ENCODE assay signal across 9 cellular contexts in the genomic region with DNA sequence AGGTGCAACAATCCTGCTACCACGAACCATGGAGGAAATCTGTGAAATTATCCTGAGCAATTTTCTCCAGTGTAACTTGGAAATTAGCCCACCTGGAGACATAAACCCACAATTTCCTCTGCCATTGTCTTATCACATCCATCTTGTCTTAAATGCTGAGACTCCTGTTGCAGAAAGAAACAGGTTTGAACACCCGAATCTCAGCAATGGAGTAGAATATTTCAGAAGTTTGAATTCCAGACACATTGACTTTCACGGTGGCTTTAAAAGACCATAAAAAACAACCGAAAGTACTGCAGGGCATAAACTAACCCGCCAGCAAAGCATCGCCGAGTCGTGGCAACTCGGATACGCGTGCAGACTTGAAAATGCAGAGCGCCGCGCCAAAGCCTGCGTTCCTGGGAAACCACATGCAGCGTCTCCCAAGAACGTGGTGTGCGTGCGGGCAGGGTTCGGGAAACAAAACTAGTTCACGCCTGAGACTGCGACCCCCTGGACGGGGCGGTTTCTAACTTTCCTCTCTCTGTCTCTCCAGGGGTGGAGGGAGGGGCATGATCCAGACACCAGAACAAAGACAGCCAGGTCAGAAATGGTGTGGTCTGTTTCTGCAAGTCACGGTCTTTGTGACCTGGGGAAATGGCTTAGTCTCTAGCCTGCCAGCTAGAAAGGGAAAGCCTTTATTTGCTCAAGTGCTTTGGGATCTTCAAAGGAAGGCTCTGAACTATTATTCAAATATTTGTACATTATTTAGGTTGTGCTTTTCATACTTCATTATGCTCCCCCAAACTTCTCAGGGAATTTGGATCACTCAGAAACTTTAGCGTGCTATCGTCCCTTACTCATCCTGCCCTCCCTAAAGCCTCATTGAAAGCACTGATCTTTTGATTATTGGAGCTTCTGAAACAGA. TPM values are rescaled to one million over a fixed set of nuclear protein-coding genes. Genes with fewer than 3 reads are reported as not detected.
DNase-seq lines count a peak whose midpoint lies in the region; ATAC-seq, FAIRE-seq and TF ChIP-seq lines count a peak whose summit lies in the region.
"Had no signal": no experiment of that assay in that cellular context is flagged by ENCODE, and none has a peak within 500 bp of the region (broad histone marks: within the 10 kb centered on the region; RNA-seq: fewer than 3 reads in every experiment).

No MANE protein-coding gene starts in this region.

- no peak for ATAC-seq in stimulated activated naive CD8-positive, alpha-beta T cell treated with anti-CD3 and anti-CD28 coated beads, Interleukin-15, amount 100 ng/mL, for 72 hours
- no peak for ATAC-seq in HG02588 (IDR thresholded peaks at IDR 0.05; ENCODE audit: unreplicated experiment)

- no peak for TF ChIP-seq CTCF in bronchial epithelial cell (IDR thresholded peaks at IDR 0.05; ENCODE audit: insufficient read depth, low read length, severe bottlenecking)

- no peaks in the 10 kb centered on the region for H3K9me3 Mint-ChIP-seq in stimulated activated naive CD8-positive, alpha-beta T cell treated with anti-CD3 and anti-CD28 coated beads, Interleukin-15, amount 100 ng/mL, for 72 hours

- no peaks in the 10 kb centered on the region for H3K27me3 ChIP-seq in bronchial epithelial cell (ENCODE audit: control insufficient read depth, insufficient read depth, low read length)

- peak overlapping the region; percentile 39 for H3K4me3 ChIP-seq in bronchial epithelial cell (ENCODE audit: low read depth, low read length)

- H3K36me3 ChIP-seq in bronchial epithelial cell (ENCODE audit: control insufficient read depth, insufficient read depth, low read length): no peaks in the 10 kb centered on the region

- H3K27me3 Mint-ChIP-seq in stimulated activated naive CD8-positive, alpha-beta T cell treated with anti-CD3 and anti-CD28 coated beads, Interleukin-15, amount 100 ng/mL, for 72 hours: peaks cover 61% of the 10 kb centered on the region

- DNase-seq in DMS 273 (lab: John Stamatoyannopoulos, UW; ENCODE audit: unreplicated experiment): peak; percentile 69
- DNase-seq in DMS 273 treated with DMSO at 0.1 percent for 48 hours (lab: John Stamatoyannopoulos, UW): no peak
- DNase-seq in NCI-H2081 (lab: John Stamatoyannopoulos, UW): peak; percentile 29 to 76
- peak; percentile 74 for DNase-seq in bronchial epithelial cell (ENCODE audit: low read depth)
- peak; percentile 53 for DNase-seq in kidney tubule cell (ENCODE audit: low spot score)
- no peak for DNase-seq in stimulated activated naive CD8-positive, alpha-beta T cell treated with anti-CD3 and anti-CD28 coated beads, Interleukin-15, amount 100 ng/mL, for 72 hours
- no peak for DNase-seq in GOT3 (lab: John Stamatoyannopoulos, UW)

- peaks cover 5% of the 10 kb centered on the region for H3K4me1 Mint-ChIP-seq in stimulated activated naive CD8-positive, alpha-beta T cell treated with anti-CD3 and anti-CD28 coated beads, Interleukin-15, amount 100 ng/mL, for 72 hours

- peak overlapping the region in 1 of 2 donors; percentile 76 for H3K27ac Mint-ChIP-seq in stimulated activated naive CD8-positive, alpha-beta T cell treated with anti-CD3 and anti-CD28 coated beads, Interleukin-15, amount 100 ng/mL, for 72 hours

- H3K4me3 Mint-ChIP-seq in stimulated activated naive CD8-positive, alpha-beta T cell treated with anti-CD3 and anti-CD28 coated beads, Interleukin-15, amount 100 ng/mL, for 72 hours: peak overlapping the region; percentile 61 to 66

- FAIRE-seq in bronchial epithelial cell (lab: Jason Lieb, UNC): no peak
- FAIRE-seq: A204.1 had no signal

RNA-seq across cellular contexts. Expression of a gene that starts 26.9 kb away (rescaled TPM):
- total RNA-seq in bronchial epithelial cell: 16.6 and 21.1 TPM in 2 replicates

Comparison
In these comparisons a context has a peak if more than half of its experiments do, and no peak if none do; other contexts are left out.
1. DNase-seq: peak in DMS 273 (single experiment), NCI-H2081 (2 of 2), bronchial epithelial cell (single experiment) and kidney tubule cell (single experiment); none in DMS 273 treated with DMSO at 0.1 percent for 48 hours (single experiment), stimulated activated naive CD8-positive, alpha-beta T cell treated with anti-CD3 and anti-CD28 coated beads, Interleukin-15, amount 100 ng/mL, for 72 hours (0 of 2) and GOT3 (single experiment).